ENCODE assay signal across 1 cellular context in the genomic region with DNA sequence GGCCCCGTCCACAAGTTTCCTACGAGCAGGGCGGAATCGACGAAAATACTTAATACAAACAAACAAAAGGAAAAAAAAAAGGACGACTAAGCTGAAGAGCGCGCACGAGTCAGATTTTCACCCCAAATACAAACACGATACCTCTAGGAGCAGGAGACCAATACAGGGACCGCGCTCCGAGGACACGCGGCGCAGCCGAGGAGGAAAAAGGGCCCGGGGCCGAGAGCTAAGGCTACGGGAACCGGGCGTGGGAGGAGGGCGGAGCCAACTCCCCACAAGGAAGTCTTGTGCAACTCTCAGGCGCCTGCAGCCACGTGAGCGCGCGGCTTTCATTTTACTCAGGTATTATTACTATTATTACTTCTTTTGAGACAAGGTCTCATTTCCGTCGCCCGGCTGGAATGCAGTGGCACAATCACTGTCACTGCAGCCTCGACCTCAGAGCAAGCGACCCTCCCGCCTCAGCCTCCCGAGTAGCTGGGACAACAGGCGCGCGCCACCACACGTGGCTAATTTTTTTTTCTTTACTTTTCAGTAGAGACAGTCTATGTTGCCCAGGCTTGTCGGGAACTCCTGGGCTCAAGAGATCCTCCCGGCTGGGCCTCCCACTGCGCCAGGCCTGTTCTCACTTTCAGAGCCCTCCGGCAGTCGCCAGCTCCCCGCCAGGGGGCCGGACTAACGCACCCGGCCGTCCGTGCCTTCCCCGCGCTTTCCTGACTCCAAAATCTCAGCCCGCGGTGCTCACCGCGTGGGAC.
A peak's percentile ranks its signal among the peaks of the same experiment; 100 is the strongest.
TF ChIP-seq lines count a peak whose summit lies in the region.

No MANE protein-coding gene starts in this region.

TF ChIP-seq in HepG2, 621 proteins besides CTCF, POLR2A, EP300 and RAD21 (continued from another document and continues in another):
- TF ChIP-seq BRF2 (CRISPR knock-in tag; IDR thresholded peaks at IDR 0.05) (no peak), ZNF607 (CRISPR knock-in tag; IDR thresholded peaks at IDR 0.05; ENCODE audit: borderline replicate concordance) (no peak), ATF7 (IDR thresholded peaks at IDR 0.05) (no peak), ATF7 (CRISPR knock-in tag; IDR thresholded peaks at IDR 0.05) (no peak), GATAD1 (CRISPR knock-in tag; IDR thresholded peaks at IDR 0.05) (0 out of 2 replicates have a peak, but pooled peaks have one; percentile 52), ZC3H4 (CRISPR knock-in tag; IDR thresholded peaks at IDR 0.05; ENCODE audit: borderline replicate concordance) (no peak; the same call in 1 of the 2 replicates), NRL (CRISPR knock-in tag; IDR thresholded peaks at IDR 0.05; ENCODE audit: borderline replicate concordance) (no peak), HNF1B (CRISPR knock-in tag; IDR thresholded peaks at IDR 0.05) (no peak), BRCA1 (CRISPR knock-in tag; IDR thresholded peaks at IDR 0.05) (no peak), ZFP1 (CRISPR knock-in tag; IDR thresholded peaks at IDR 0.05) (no peak), ZNF839 (CRISPR knock-in tag; IDR thresholded peaks at IDR 0.05; ENCODE audit: borderline replicate concordance) (no peak), ZNF740 (CRISPR knock-in tag; IDR thresholded peaks at IDR 0.05) (peak; percentile 13; the same call in 1 of the 2 replicates), E2F1 (CRISPR knock-in tag; IDR thresholded peaks at IDR 0.05) (0 out of 2 replicates have a peak, but pooled peaks have one; percentile 20), ZNF180 (CRISPR knock-in tag; IDR thresholded peaks at IDR 0.05; ENCODE audit: borderline replicate concordance, low read depth) (no peak), GPN1 (CRISPR knock-in tag; IDR thresholded peaks at IDR 0.05; ENCODE audit: borderline replicate concordance) (no peak), CENPX (CRISPR knock-in tag; IDR thresholded peaks at IDR 0.05) (no peak), ZNF619 (CRISPR knock-in tag; IDR thresholded peaks at IDR 0.05) (no peak), ZNF10 (CRISPR knock-in tag; IDR thresholded peaks at IDR 0.05; ENCODE audit: borderline replicate concordance, low read depth) (no peak), ZNF564 (CRISPR knock-in tag; IDR thresholded peaks at IDR 0.05) (no peak), NR2F6 (IDR thresholded peaks at IDR 0.05) (no peak), NR2F6 (CRISPR knock-in tag; IDR thresholded peaks at IDR 0.05) (peak; percentile 61; the same call in 1 of the 2 replicates), ZNF644 (CRISPR knock-in tag; IDR thresholded peaks at IDR 0.05; ENCODE audit: low read depth) (no peak), RFXANK (CRISPR knock-in tag; IDR thresholded peaks at IDR 0.05) (no peak), ZBTB26 (CRISPR knock-in tag; IDR thresholded peaks at IDR 0.05; ENCODE audit: borderline replicate concordance) (no peak), ONECUT2 (CRISPR knock-in tag; IDR thresholded peaks at IDR 0.05) (no peak), ZFP90 (CRISPR knock-in tag; IDR thresholded peaks at IDR 0.05; ENCODE audit: borderline replicate concordance) (peak; percentile 59; the same call in 1 of the 2 replicates), RFX3 (CRISPR knock-in tag; IDR thresholded peaks at IDR 0.05) (no peak), TEAD2 (CRISPR knock-in tag; IDR thresholded peaks at IDR 0.05) (no peak), CHD4 (IDR thresholded peaks at IDR 0.05; ENCODE audit: borderline replicate concordance, low read length) (no peak), ZNF629 (CRISPR knock-in tag; conservative IDR thresholded peaks at IDR 0.05) (no peak), ZFP62 (CRISPR knock-in tag; IDR thresholded peaks at IDR 0.05) (no peak), FOXM1 (CRISPR knock-in tag; IDR thresholded peaks at IDR 0.05) (no peak)
- TF ChIP-seq, protein P1, sequence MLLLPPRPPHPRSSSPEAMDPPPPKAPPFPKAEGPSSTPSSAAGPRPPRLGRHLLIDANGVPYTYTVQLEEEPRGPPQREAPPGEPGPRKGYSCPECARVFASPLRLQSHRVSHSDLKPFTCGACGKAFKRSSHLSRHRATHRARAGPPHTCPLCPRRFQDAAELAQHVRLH (CRISPR knock-in tag; IDR thresholded peaks at IDR 0.05; ENCODE audit: borderline replicate concordance, low read depth) = no peak
- TF ChIP-seq, protein P2, sequence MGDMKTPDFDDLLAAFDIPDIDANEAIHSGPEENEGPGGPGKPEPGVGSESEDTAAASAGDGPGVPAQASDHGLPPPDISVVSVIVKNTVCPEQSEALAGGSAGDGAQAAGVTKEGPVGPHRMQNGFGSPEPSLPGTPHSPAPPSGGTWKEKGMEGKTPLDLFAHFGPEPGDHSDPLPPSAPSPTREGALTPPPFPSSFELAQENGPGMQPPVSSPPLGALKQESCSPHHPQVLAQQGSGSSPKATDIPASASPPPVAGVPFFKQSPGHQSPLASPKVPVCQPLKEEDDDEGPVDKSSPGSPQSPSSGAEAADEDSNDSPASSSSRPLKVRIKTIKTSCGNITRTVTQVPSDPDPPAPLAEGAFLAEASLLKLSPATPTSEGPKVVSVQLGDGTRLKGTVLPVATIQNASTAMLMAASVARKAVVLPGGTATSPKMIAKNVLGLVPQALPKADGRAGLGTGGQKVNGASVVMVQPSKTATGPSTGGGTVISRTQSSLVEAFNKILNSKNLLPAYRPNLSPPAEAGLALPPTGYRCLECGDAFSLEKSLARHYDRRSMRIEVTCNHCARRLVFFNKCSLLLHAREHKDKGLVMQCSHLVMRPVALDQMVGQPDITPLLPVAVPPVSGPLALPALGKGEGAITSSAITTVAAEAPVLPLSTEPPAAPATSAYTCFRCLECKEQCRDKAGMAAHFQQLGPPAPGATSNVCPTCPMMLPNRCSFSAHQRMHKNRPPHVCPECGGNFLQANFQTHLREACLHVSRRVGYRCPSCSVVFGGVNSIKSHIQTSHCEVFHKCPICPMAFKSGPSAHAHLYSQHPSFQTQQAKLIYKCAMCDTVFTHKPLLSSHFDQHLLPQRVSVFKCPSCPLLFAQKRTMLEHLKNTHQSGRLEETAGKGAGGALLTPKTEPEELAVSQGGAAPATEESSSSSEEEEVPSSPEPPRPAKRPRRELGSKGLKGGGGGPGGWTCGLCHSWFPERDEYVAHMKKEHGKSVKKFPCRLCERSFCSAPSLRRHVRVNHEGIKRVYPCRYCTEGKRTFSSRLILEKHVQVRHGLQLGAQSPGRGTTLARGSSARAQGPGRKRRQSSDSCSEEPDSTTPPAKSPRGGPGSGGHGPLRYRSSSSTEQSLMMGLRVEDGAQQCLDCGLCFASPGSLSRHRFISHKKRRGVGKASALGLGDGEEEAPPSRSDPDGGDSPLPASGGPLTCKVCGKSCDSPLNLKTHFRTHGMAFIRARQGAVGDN (CRISPR knock-in tag; IDR thresholded peaks at IDR 0.05) = peak; percentile 75
- TF ChIP-seq, protein P3, sequence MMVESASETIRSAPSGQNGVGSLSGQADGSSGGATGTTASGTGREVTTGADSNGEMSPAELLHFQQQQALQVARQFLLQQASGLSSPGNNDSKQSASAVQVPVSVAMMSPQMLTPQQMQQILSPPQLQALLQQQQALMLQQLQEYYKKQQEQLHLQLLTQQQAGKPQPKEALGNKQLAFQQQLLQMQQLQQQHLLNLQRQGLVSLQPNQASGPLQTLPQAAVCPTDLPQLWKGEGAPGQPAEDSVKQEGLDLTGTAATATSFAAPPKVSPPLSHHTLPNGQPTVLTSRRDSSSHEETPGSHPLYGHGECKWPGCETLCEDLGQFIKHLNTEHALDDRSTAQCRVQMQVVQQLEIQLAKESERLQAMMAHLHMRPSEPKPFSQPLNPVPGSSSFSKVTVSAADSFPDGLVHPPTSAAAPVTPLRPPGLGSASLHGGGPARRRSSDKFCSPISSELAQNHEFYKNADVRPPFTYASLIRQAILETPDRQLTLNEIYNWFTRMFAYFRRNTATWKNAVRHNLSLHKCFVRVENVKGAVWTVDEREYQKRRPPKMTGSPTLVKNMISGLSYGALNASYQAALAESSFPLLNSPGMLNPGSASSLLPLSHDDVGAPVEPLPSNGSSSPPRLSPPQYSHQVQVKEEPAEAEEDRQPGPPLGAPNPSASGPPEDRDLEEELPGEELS (CRISPR knock-in tag; IDR thresholded peaks at IDR 0.05) = peak; percentile 60; the same call in 1 of the 2 replicates
- TF ChIP-seq, protein P4, sequence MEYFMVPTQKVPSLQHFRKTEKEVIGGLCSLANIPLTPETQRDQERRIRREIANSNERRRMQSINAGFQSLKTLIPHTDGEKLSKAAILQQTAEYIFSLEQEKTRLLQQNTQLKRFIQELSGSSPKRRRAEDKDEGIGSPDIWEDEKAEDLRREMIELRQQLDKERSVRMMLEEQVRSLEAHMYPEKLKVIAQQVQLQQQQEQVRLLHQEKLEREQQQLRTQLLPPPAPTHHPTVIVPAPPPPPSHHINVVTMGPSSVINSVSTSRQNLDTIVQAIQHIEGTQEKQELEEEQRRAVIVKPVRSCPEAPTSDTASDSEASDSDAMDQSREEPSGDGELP (IDR thresholded peaks at IDR 0.05; ENCODE audit: borderline replicate concordance, low read depth) = peak; percentile 8; the same call in 1 of the 2 replicates
- TF ChIP-seq, protein P5, sequence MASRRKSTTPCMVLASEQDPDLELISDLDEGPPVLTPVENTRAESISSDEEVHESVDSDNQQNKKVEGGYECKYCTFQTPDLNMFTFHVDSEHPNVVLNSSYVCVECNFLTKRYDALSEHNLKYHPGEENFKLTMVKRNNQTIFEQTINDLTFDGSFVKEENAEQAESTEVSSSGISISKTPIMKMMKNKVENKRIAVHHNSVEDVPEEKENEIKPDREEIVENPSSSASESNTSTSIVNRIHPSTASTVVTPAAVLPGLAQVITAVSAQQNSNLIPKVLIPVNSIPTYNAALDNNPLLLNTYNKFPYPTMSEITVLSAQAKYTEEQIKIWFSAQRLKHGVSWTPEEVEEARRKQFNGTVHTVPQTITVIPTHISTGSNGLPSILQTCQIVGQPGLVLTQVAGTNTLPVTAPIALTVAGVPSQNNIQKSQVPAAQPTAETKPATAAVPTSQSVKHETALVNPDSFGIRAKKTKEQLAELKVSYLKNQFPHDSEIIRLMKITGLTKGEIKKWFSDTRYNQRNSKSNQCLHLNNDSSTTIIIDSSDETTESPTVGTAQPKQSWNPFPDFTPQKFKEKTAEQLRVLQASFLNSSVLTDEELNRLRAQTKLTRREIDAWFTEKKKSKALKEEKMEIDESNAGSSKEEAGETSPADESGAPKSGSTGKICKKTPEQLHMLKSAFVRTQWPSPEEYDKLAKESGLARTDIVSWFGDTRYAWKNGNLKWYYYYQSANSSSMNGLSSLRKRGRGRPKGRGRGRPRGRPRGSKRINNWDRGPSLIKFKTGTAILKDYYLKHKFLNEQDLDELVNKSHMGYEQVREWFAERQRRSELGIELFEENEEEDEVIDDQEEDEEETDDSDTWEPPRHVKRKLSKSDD (CRISPR knock-in tag; IDR thresholded peaks at IDR 0.05; ENCODE audit: low read depth) = no peak; the same call in 1 of the 2 replicates
- TF ChIP-seq, protein P6, sequence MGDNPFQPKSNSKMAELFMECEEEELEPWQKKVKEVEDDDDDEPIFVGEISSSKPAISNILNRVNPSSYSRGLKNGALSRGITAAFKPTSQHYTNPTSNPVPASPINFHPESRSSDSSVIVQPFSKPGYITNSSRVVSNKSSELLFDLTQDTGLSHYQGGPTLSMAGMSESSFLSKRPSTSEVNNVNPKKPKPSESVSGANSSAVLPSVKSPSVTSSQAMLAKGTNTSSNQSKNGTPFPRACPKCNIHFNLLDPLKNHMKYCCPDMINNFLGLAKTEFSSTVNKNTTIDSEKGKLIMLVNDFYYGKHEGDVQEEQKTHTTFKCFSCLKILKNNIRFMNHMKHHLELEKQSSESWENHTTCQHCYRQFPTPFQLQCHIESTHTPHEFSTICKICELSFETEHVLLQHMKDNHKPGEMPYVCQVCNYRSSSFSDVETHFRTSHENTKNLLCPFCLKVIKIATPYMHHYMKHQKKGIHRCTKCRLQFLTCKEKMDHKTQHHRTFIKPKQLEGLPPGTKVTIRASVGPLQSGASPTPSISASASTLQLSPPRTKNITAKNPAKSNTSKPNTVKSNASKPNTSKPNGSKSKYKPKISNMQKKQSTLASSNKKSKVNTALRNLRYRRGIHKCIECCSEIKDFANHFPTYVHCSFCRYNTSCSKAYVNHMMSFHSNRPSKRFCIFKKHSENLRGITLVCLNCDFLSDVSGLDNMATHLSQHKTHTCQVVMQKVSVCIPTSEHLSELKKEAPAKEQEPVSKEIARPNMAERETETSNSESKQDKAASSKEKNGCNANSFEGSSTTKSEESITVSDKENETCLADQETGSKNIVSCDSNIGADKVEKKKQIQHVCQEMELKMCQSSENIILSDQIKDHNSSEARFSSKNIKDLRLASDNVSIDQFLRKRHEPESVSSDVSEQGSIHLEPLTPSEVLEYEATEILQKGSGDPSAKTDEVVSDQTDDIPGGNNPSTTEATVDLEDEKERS (CRISPR knock-in tag; IDR thresholded peaks at IDR 0.05) = 0 out of 2 replicates have a peak, but pooled peaks have one; percentile 60
